In the genomic region with DNA sequence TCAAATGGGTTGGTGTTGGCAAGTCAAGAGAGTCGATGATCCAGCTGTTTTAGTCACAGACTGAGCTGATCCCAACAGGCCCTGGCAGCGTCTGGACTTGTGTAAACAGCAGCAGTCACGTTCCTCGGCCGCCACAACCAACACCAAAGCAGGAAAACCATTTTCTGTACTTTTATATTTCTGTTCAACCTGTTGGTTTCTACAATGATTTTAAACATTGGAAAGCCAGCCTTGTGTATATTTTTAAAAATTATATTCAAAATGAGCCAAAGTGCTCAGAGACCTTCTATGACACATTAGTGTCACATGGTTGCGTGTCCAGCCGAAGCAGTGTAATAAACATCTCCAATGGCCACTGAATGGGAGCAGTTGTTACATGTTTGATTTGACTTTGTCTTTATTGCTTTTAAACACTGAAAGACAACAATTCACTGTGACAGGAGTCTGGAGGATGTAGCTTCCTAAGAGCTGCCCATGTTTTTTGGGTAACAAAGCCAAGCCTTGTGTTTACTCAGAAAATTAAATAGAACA, we compare ENCODE assay signal across 12 cellular contexts. TPM values are rescaled to one million over a fixed set of nuclear protein-coding genes. Genes with fewer than 3 reads are reported as not detected.
DNase-seq lines count a peak whose midpoint lies in the region; ATAC-seq, FAIRE-seq and TF ChIP-seq lines count a peak whose summit lies in the region.
"Had no signal": no experiment of that assay in that cellular context is flagged by ENCODE, and none has a peak within 500 bp of the region (broad histone marks: within the 10 kb centered on the region; RNA-seq: fewer than 3 reads in every experiment).

No MANE protein-coding gene starts in this region.

- no peak overlapping the region for H3K27ac Mint-ChIP-seq in type B pancreatic cell
- H3K27ac Mint-ChIP-seq: T-helper 2 cell treated with Interferon-gamma antibody and Interleukin-4, amounts not matched to agents 5 μg/mL and 100 μg/mL, for 36 hours had no signal

- DNase-seq in IMR-90 = peak; percentile 55
- no peak for DNase-seq in smooth muscle cell (lab: John Stamatoyannopoulos, UW; ENCODE audit: unreplicated experiment)
- no peak for DNase-seq in stimulated activated CD4-positive, alpha-beta T cell treated with anti-CD3 and anti-CD28 coated beads, Interleukin-4, amount 100 ng/mL, for 1 hour
- no peak for DNase-seq in AG20443 (ENCODE audit: low spot score)
- no peak for DNase-seq in activated CD8-positive, alpha-beta memory T cell treated with anti-CD3 and anti-CD28 coated beads, Interleukin-2, amount 50 U/mL, for 4 hours
- no peak for DNase-seq in type B pancreatic cell (ENCODE audit: extremely low spot score, unreplicated experiment)
- DNase-seq: activated T-cell treated with anti-CD3 and anti-CD28 coated beads, Interleukin-2, amount 50 U/mL, for 24 hours; NCI-H446 had no signal

- no CpG with 5 or more reads among the region's 7 CpGs for WGBS in IMR-90 (ENCODE audit: extremely low coverage in 2 of 2, insufficient read length in 1 of 2), 2 experiments
- WGBS in smooth muscle cell (ENCODE audit: low lambda C conversion rate) = 44% methylated on average over 7 of the region's 7 CpGs

- H2AFZ ChIP-seq in IMR-90 (replicated peaks; ENCODE audit: low read length, poor library complexity) (peak overlapping the region; percentile 74), smooth muscle cell (ENCODE audit: low read depth) (no peak overlapping the region)

- in situ Hi-C loops in IMR-90 (cut with MboI; ENCODE audit: low sequenced_read_pairs) = no loop called here

- no peak overlapping the region for H3K9ac ChIP-seq in IMR-90 (ENCODE audit: low read depth, low read length)
- no peak overlapping the region for H3K9ac ChIP-seq in smooth muscle cell (ENCODE audit: low read depth)

- H3K9me3 ChIP-seq in IMR-90 (ENCODE audit: control insufficient read depth, insufficient read depth, low read length) = no peaks in the 10 kb centered on the region
- no peaks in the 10 kb centered on the region for H3K9me3 ChIP-seq in smooth muscle cell (replicated peaks; ENCODE audit: low read depth)

- H3K23ac ChIP-seq in IMR-90 (ENCODE audit: low read depth, low read length) = no peak overlapping the region; the same call in 1 of the 2 replicates

- POLR2A ChIA-PET in IMR-90 (lab: Charles Lee; ENCODE audit: unreplicated experiment) = no interaction called here

- H3K14ac ChIP-seq in IMR-90 (replicated peaks; ENCODE audit: low read depth, low read length) = peak overlapping the region; percentile 83; the same call in 1 of the 2 replicates

- TF ChIP-seq RAD21 in IMR-90 (IDR thresholded peaks at IDR 0.05; ENCODE audit: low read length) = no peak

- H4K20me1 ChIP-seq in IMR-90 (ENCODE audit: insufficient read depth, low read length) = no peaks in the 10 kb centered on the region
- no peaks in the 10 kb centered on the region for H4K20me1 ChIP-seq in smooth muscle cell (ENCODE audit: low read depth)

- H4K5ac ChIP-seq in IMR-90 (ENCODE audit: low read depth, low read length) = no peak overlapping the region

- H4K91ac ChIP-seq in IMR-90 (ENCODE audit: insufficient read depth, low read depth, low read length) = peak overlapping the region; percentile 31; the same call in 1 of the 2 replicates

- no peaks in the 10 kb centered on the region for H3K27me3 Mint-ChIP-seq in type B pancreatic cell
- H3K27me3 Mint-ChIP-seq: activated T-cell treated with anti-CD3 and anti-CD28 coated beads, Interleukin-2, amount 50 U/mL, for 24 hours had no signal

- H3K4me1 Mint-ChIP-seq in type B pancreatic cell (ENCODE audit: unreplicated experiment) = peaks cover 28% of the 10 kb centered on the region

- no peak for TF ChIP-seq POLR2A in IMR-90 (IDR thresholded peaks at IDR 0.05; ENCODE audit: low read depth, low read length)

- H3K4me1 ChIP-seq in IMR-90 (ENCODE audit: control insufficient read depth, insufficient read depth, low read length) = peaks cover 34% of the 10 kb centered on the region
- no peaks in the 10 kb centered on the region for H3K4me1 ChIP-seq in smooth muscle cell (ENCODE audit: low read depth)

- BruUV-seq in IMR-90 (replicated peaks; lab: Mats Ljungman, UMichigan) = no TSS peak

- H3K4me3 ChIP-seq in IMR-90 (ENCODE audit: insufficient read depth, low read depth, low read length) (no peak overlapping the region), smooth muscle cell (no peak overlapping the region)

- H2BK120ac ChIP-seq in IMR-90 (ENCODE audit: low read depth, low read length) = peak overlapping the region; percentile 42; the same call in 1 of the 2 replicates

- no peaks in the 10 kb centered on the region for H3K79me1 ChIP-seq in IMR-90 (ENCODE audit: low read depth in 1 of 2, low read length in 2 of 2)

- no peaks in the 10 kb centered on the region for H3K9me3 Mint-ChIP-seq in type B pancreatic cell
- H3K9me3 Mint-ChIP-seq: activated T-cell treated with anti-CD3 and anti-CD28 coated beads, Interleukin-2, amount 50 U/mL, for 24 hours; T-helper 2 cell treated with Interferon-gamma antibody and Interleukin-4, amounts not matched to agents 5 μg/mL and 100 μg/mL, for 36 hours had no signal

- H3K9me1 ChIP-seq in IMR-90 (ENCODE audit: insufficient read depth, low read length) = peaks cover 28% of the 10 kb centered on the region

- no peak for TF ChIP-seq CTCF in IMR-90 (conservative IDR thresholded peaks at IDR 0.05; ENCODE audit: low read depth, low read length)
- no peak for TF ChIP-seq CTCF in smooth muscle cell (IDR thresholded peaks at IDR 0.05; ENCODE audit: borderline replicate concordance, insufficient read depth, poor library complexity, severe bottlenecking)
- TF ChIP-seq CTCF in type B pancreatic cell (conservative IDR thresholded peaks at IDR 0.05) = no peak

- H3K36me3 ChIP-seq in IMR-90 (ENCODE audit: control insufficient read depth, insufficient read depth, low read length) = peaks cover 7% of the 10 kb centered on the region
- H3K36me3 ChIP-seq in smooth muscle cell (ENCODE audit: low read depth) = no peaks in the 10 kb centered on the region

- intact Hi-C loops in IMR-90 (cut with micrococcal nuclease) = no loop called here

- H2AK5ac ChIP-seq in IMR-90 (ENCODE audit: low read depth, low read length) = no peak overlapping the region

- peak overlapping the region; percentile 27; the same call in 1 of the 2 replicates for H3K18ac ChIP-seq in IMR-90 (ENCODE audit: low read depth, low read length)

- H3K56ac ChIP-seq in IMR-90 (ENCODE audit: extremely low read depth, insufficient read depth, low read length) = no peak overlapping the region

- CTCF ChIA-PET in IMR-90 (lab: Yijun Ruan, JAX) = interaction anchor here (1.4 kb wide), 1 partner anchor 15 kb away, joined by 3 read pairs; no protein-coding TSS in a partner anchor

- H3K36me3 Mint-ChIP-seq in type B pancreatic cell = no peaks in the 10 kb centered on the region

- ATAC-seq in IMR-90 (ENCODE audit: low read depth) = peak; percentile 52

- peak; percentile 97 for FAIRE-seq in islet of Langerhans (lab: Jason Lieb, UNC)
- FAIRE-seq: H54 had no signal

- H3K4me2 ChIP-seq in IMR-90 (ENCODE audit: low read depth, low read length) (no peak overlapping the region), smooth muscle cell (peak overlapping the region; percentile 10)

- H4K8ac ChIP-seq in IMR-90 (ENCODE audit: low read depth in 2 of 2, low read length in 2 of 2) = peak overlapping the region in 1 of 2 experiments; percentile 57; a peak in 1 of 4 replicates

- H2BK5ac ChIP-seq in IMR-90 (ENCODE audit: low read depth, low read length, poor library complexity, severe bottlenecking) = peak overlapping the region; percentile 67

- no peak overlapping the region for H3K4me3 Mint-ChIP-seq in type B pancreatic cell
- H3K4me3 Mint-ChIP-seq: activated T-cell treated with anti-CD3 and anti-CD28 coated beads, Interleukin-2, amount 50 U/mL, for 24 hours; T-helper 2 cell treated with Interferon-gamma antibody and Interleukin-4, amounts not matched to agents 5 μg/mL and 100 μg/mL, for 36 hours had no signal

- no peaks in the 10 kb centered on the region for H3K27me3 ChIP-seq in IMR-90 (ENCODE audit: control insufficient read depth, insufficient read depth, low read length)
- H3K27me3 ChIP-seq in smooth muscle cell (ENCODE audit: low read depth) = no peaks in the 10 kb centered on the region

- H3K4ac ChIP-seq in IMR-90 (ENCODE audit: low read depth, low read length) = peak overlapping the region; percentile 15; the same call in 1 of the 2 replicates

- H3F3A ChIP-seq in smooth muscle cell (ENCODE audit: low read depth) = no peaks in the 10 kb centered on the region

- H2BK20ac ChIP-seq in IMR-90 (ENCODE audit: low read depth, low read length) = no peak overlapping the region

- peak overlapping the region; percentile 30; the same call in 1 of the 3 replicates for H2BK15ac ChIP-seq in IMR-90 (ENCODE audit: low read depth, low read length)

- no peak overlapping the region for H2AK9ac ChIP-seq in IMR-90 (replicated peaks; ENCODE audit: low read depth, low read length, poor library complexity)

- H3K27ac ChIP-seq in IMR-90 (ENCODE audit: insufficient read depth, low read length) (peak overlapping the region; percentile 39; the same call in 1 of the 2 replicates), angular gyrus (ENCODE audit: low read depth, low read length) (peak overlapping the region; percentile 80), smooth muscle cell (ENCODE audit: low read depth) (peak overlapping the region; percentile 74)

- no peaks in the 10 kb centered on the region for H3K79me2 ChIP-seq in smooth muscle cell (ENCODE audit: low read depth)

- dilution Hi-C loops in IMR-90 (cut with HindIII; ENCODE audit: low sequenced_read_pairs, unreplicated experiment) = no loop called here

RNA-seq across cellular contexts. Expression of gene SIVA1, which starts 5.9 kb away (rescaled TPM):
- total RNA-seq in IMR-90 (2012; rRNA removed) (132 and 166 TPM in 2 replicates), smooth muscle cell (78.5 and 155 TPM in 2 replicates), type B pancreatic cell (ENCODE audit: low replicate concordance) (65.7 and 90.1 TPM in 2 replicates)
- polyA plus RNA-seq in IMR-90 (2012; rRNA removed) (184 and 248 TPM in 2 replicates), smooth muscle cell (118 and 133 TPM in 2 replicates)
- polyA plus RNA-seq in IMR-90 (2012; cell fraction: cytosol; rRNA removed) = 392 and 403 TPM in 2 replicates
- 69.2 and 188 TPM in 2 replicates for polyA plus RNA-seq in IMR-90 (2012; cell fraction: nucleus; rRNA removed; ENCODE audit: low replicate concordance)

RNA-seq across cellular contexts. Expression of gene ADSS1, which starts 23.0 kb away (rescaled TPM):
- 1.8 and 2.5 TPM in 2 replicates for total RNA-seq in IMR-90 (2012; rRNA removed)
- 3.9 and 5.2 TPM in 2 replicates for polyA plus RNA-seq in IMR-90 (2012; rRNA removed)
- 5.9 and 6.5 TPM in 2 replicates for polyA plus RNA-seq in IMR-90 (2012; cell fraction: cytosol; rRNA removed)
- 28.6 and 32.1 TPM in 2 replicates for polyA plus RNA-seq in IMR-90 (2012; cell fraction: nucleus; rRNA removed; ENCODE audit: low replicate concordance)
- total RNA-seq in smooth muscle cell = 6.0 and 43.0 TPM in 2 replicates
- polyA plus RNA-seq in smooth muscle cell = 7.8 and 9.3 TPM in 2 replicates
- 3.2 and 6.9 TPM in 2 replicates for total RNA-seq in type B pancreatic cell (ENCODE audit: low replicate concordance)

RNA-seq across cellular contexts. Expression of gene AKT1, which starts 48.5 kb away (rescaled TPM):
- total RNA-seq in IMR-90 (2012; rRNA removed) = 182 and 193 TPM in 2 replicates
- polyA plus RNA-seq in IMR-90 (2012; rRNA removed) = 221 and 242 TPM in 2 replicates
- 248 and 535 TPM in 2 replicates for polyA plus RNA-seq in IMR-90 (2012; cell fraction: cytosol; rRNA removed)
- polyA plus RNA-seq in IMR-90 (2012; cell fraction: nucleus; rRNA removed; ENCODE audit: low replicate concordance) = 317 and 551 TPM in 2 replicates
- 93.7 and 99.9 TPM in 2 replicates for total RNA-seq in smooth muscle cell
- polyA plus RNA-seq in smooth muscle cell = 179 and 189 TPM in 2 replicates
- total RNA-seq in type B pancreatic cell (ENCODE audit: low replicate concordance) = 102 and 123 TPM in 2 replicates

RNA-seq across cellular contexts. Expression of gene ZBTB42, which starts 53.9 kb away (rescaled TPM):
- total RNA-seq in IMR-90 (2012; rRNA removed) (1.1 and 1.3 TPM in 2 replicates), smooth muscle cell (1.6 and 4.2 TPM in 2 replicates), type B pancreatic cell (ENCODE audit: low replicate concordance) (6.6 and 11.5 TPM in 2 replicates)
- polyA plus RNA-seq in IMR-90 (2012; rRNA removed) (2.3 and 3.6 TPM in 2 replicates), smooth muscle cell (0.72 and 1.1 TPM in 2 replicates)
- 1.7 and 3.3 TPM in 2 replicates for polyA plus RNA-seq in IMR-90 (2012; cell fraction: cytosol; rRNA removed)
- 1.2 and 2.1 TPM in 2 replicates for polyA plus RNA-seq in IMR-90 (2012; cell fraction: nucleus; rRNA removed; ENCODE audit: low replicate concordance)

RNA-seq across cellular contexts. Expression of gene INF2, which starts 57.6 kb away (rescaled TPM):
- 16.8 and 20.0 TPM in 2 replicates for total RNA-seq in IMR-90 (2012; rRNA removed)
- 62.1 and 76.2 TPM in 2 replicates for polyA plus RNA-seq in IMR-90 (2012; rRNA removed)
- polyA plus RNA-seq in IMR-90 (2012; cell fraction: cytosol; rRNA removed) = 39.3 and 68.1 TPM in 2 replicates
- polyA plus RNA-seq in IMR-90 (2012; cell fraction: nucleus; rRNA removed; ENCODE audit: low replicate concordance) = 179 and 366 TPM in 2 replicates
- 28.1 and 29.8 TPM in 2 replicates for total RNA-seq in smooth muscle cell
- polyA plus RNA-seq in smooth muscle cell = 19.9 and 30.1 TPM in 2 replicates
- 45.6 and 78.9 TPM in 2 replicates for total RNA-seq in type B pancreatic cell (ENCODE audit: low replicate concordance)
